In the genomic region with DNA sequence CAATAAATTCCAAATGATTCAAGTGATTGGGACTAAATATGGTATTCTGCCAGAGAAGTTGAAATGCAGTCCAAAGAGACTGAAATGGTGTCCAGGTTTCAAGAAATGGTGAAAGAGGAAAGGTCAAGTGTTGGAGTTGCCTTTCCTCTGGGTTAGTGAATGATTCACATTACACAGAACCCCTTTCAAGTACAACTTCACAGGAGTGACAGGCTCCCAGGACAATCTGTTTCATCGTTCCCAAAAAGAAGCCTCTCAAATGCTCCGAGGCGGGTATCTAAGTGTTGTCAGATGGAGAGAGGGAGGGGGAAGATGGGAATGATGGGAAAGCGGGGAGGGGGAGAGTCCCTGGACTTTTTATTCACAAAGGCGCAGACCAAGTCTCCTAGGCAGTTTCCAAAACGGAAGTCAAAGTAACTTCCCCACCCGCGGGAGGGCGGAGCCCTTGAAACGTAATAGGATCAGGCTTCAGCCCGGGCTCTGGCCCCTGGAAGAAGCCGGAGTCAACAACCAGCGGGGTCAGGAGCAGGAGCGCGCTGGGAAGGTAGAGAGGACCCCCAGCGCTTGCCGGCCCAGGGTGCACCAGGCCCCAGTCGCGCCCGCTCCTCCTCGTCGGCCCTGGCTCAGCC, we compare ENCODE assay signal across 2 cellular contexts.
TF ChIP-seq lines count a peak whose summit lies in the region.

No MANE protein-coding gene starts in this region.

TF ChIP-seq in HEK293, 187 proteins besides CTCF, POLR2A, EP300 and RAD21 (continued from another document and continues in another):
- TF ChIP-seq ZNF280D (tag by site-specific recombination; IDR thresholded peaks at IDR 0.05): no peak
- TF ChIP-seq ZNF362 (tag by site-specific recombination; IDR thresholded peaks at IDR 0.05): no peak
- TF ChIP-seq ZNF292 (tag by site-specific recombination; IDR thresholded peaks at IDR 0.05; ENCODE audit: borderline replicate concordance, low read depth): no peak
- TF ChIP-seq ZNF266 (tag by site-specific recombination; IDR thresholded peaks at IDR 0.05; ENCODE audit: low read depth): no peak
- TF ChIP-seq ZNF148 (tag by site-specific recombination; IDR thresholded peaks at IDR 0.05; ENCODE audit: borderline replicate concordance): no peak
- peak; percentile 79 for TF ChIP-seq SP2 (tag by site-specific recombination; IDR thresholded peaks at IDR 0.05)
- TF ChIP-seq ZNF768 (tag by site-specific recombination; IDR thresholded peaks at IDR 0.05): no peak
- TF ChIP-seq ZNF830 (tag by site-specific recombination; IDR thresholded peaks at IDR 0.05; ENCODE audit: low read depth): no peak
- TF ChIP-seq ZNF202 (tag by site-specific recombination; IDR thresholded peaks at IDR 0.05; ENCODE audit: borderline replicate concordance): no peak
- TF ChIP-seq SP3 (tag by site-specific recombination; IDR thresholded peaks at IDR 0.05): peak; percentile 63
- TF ChIP-seq ZNF341 (tag by site-specific recombination; IDR thresholded peaks at IDR 0.05; ENCODE audit: low read depth): peak; percentile 9
- TF ChIP-seq ZNF398 (tag by site-specific recombination; IDR thresholded peaks at IDR 0.05): peak; percentile 57
- no peak for TF ChIP-seq ZNF521 (tag by site-specific recombination; IDR thresholded peaks at IDR 0.05)
- TF ChIP-seq ZNF623 (tag by site-specific recombination; IDR thresholded peaks at IDR 0.05): no peak
- no peak for TF ChIP-seq ZSCAN4 (tag by site-specific recombination; IDR thresholded peaks at IDR 0.05)
- no peak for TF ChIP-seq ZNF354C (tag by site-specific recombination; IDR thresholded peaks at IDR 0.05; ENCODE audit: borderline replicate concordance, low read depth)
- no peak for TF ChIP-seq OVOL3 (tag by site-specific recombination; IDR thresholded peaks at IDR 0.05)
- TF ChIP-seq ZNF157 (tag by site-specific recombination; IDR thresholded peaks at IDR 0.05): no peak

TF ChIP-seq in K562, 482 proteins besides CTCF, POLR2A, EP300 and RAD21 (continued from another document and continues in another):
- TF ChIP-seq JUND (IDR thresholded peaks at IDR 0.05; ENCODE audit: borderline replicate concordance, low read depth, low read length): 0 out of 2 replicates have a peak, but pooled peaks have one; percentile 1
- TF ChIP-seq JUND (tag; IDR thresholded peaks at IDR 0.05; ENCODE audit: borderline replicate concordance, low read depth, low read length): peak; percentile 19; the same call in 1 of the 3 replicates
- no peak for TF ChIP-seq RAD51 (IDR thresholded peaks at IDR 0.05; ENCODE audit: borderline replicate concordance, low read depth)
- TF ChIP-seq ZNF561 (CRISPR knock-in tag; conservative IDR thresholded peaks at IDR 0.05): no peak
- TF ChIP-seq TBP (optimal IDR thresholded peaks at IDR 0.05; ENCODE audit: low read depth, low read length): peak; percentile 63
- TF ChIP-seq HMGN3 (IDR thresholded peaks at IDR 0.05; ENCODE audit: borderline replicate concordance, extremely low read depth, insufficient read length, low read depth, low read length): peak; percentile 41
- TF ChIP-seq ZNF143 (CRISPR knock-in tag; IDR thresholded peaks at IDR 0.05): no peak
- peak; percentile 89 for TF ChIP-seq SPI1 (IDR thresholded peaks at IDR 0.05; ENCODE audit: borderline replicate concordance, low read depth, low read length)
- no peak for TF ChIP-seq RFX5 (IDR thresholded peaks at IDR 0.05; ENCODE audit: low read depth, low read length)
- TF ChIP-seq NR1H2 (CRISPR knock-in tag; IDR thresholded peaks at IDR 0.05): no peak
- no peak for TF ChIP-seq NCOA4 (IDR thresholded peaks at IDR 0.05; ENCODE audit: partially characterized antibody)
- TF ChIP-seq, protein P1, sequence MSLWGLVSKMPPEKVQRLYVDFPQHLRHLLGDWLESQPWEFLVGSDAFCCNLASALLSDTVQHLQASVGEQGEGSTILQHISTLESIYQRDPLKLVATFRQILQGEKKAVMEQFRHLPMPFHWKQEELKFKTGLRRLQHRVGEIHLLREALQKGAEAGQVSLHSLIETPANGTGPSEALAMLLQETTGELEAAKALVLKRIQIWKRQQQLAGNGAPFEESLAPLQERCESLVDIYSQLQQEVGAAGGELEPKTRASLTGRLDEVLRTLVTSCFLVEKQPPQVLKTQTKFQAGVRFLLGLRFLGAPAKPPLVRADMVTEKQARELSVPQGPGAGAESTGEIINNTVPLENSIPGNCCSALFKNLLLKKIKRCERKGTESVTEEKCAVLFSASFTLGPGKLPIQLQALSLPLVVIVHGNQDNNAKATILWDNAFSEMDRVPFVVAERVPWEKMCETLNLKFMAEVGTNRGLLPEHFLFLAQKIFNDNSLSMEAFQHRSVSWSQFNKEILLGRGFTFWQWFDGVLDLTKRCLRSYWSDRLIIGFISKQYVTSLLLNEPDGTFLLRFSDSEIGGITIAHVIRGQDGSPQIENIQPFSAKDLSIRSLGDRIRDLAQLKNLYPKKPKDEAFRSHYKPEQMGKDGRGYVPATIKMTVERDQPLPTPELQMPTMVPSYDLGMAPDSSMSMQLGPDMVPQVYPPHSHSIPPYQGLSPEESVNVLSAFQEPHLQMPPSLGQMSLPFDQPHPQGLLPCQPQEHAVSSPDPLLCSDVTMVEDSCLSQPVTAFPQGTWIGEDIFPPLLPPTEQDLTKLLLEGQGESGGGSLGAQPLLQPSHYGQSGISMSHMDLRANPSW (CRISPR knock-in tag; IDR thresholded peaks at IDR 0.05): no peak; the same call in 1 of the 2 replicates
- TF ChIP-seq ATF1 (CRISPR knock-in tag; IDR thresholded peaks at IDR 0.05): no peak
- no peak for TF ChIP-seq ATF1 (tag; IDR thresholded peaks at IDR 0.05)
- no peak for TF ChIP-seq GMEB1 (CRISPR knock-in tag; IDR thresholded peaks at IDR 0.05)
- peak; percentile 39; the same call in 1 of the 2 replicates for TF ChIP-seq POLR2AphosphoS2 (IDR thresholded peaks at IDR 0.05; ENCODE audit: low read length)
- no peak for TF ChIP-seq ZNF398 (CRISPR knock-in tag; IDR thresholded peaks at IDR 0.05)
- TF ChIP-seq ELF1 (tag; IDR thresholded peaks at IDR 0.05): peak; percentile 53; the same call in 1 of the 2 replicates
- TF ChIP-seq ZNF449 (CRISPR knock-in tag; IDR thresholded peaks at IDR 0.05): no peak
- 0 out of 2 replicates have a peak, but pooled peaks have one; percentile 69 for TF ChIP-seq FOXJ2 (tag; IDR thresholded peaks at IDR 0.05)
- TF ChIP-seq ZNF431 (CRISPR knock-in tag; IDR thresholded peaks at IDR 0.05): no peak
- TF ChIP-seq HMG20B (CRISPR knock-in tag; IDR thresholded peaks at IDR 0.05): no peak
- TF ChIP-seq, protein P2, sequence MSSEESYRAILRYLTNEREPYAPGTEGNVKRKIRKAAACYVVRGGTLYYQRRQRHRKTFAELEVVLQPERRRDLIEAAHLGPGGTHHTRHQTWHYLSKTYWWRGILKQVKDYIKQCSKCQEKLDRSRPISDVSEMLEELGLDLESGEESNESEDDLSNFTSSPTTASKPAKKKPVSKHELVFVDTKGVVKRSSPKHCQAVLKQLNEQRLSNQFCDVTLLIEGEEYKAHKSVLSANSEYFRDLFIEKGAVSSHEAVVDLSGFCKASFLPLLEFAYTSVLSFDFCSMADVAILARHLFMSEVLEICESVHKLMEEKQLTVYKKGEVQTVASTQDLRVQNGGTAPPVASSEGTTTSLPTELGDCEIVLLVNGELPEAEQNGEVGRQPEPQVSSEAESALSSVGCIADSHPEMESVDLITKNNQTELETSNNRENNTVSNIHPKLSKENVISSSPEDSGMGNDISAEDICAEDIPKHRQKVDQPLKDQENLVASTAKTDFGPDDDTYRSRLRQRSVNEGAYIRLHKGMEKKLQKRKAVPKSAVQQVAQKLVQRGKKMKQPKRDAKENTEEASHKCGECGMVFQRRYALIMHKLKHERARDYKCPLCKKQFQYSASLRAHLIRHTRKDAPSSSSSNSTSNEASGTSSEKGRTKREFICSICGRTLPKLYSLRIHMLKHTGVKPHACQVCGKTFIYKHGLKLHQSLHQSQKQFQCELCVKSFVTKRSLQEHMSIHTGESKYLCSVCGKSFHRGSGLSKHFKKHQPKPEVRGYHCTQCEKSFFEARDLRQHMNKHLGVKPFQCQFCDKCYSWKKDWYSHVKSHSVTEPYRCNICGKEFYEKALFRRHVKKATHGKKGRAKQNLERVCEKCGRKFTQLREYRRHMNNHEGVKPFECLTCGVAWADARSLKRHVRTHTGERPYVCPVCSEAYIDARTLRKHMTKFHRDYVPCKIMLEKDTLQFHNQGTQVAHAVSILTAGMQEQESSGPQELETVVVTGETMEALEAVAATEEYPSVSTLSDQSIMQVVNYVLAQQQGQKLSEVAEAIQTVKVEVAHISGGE (CRISPR knock-in tag; IDR thresholded peaks at IDR 0.05): no peak
- TF ChIP-seq ZC3H11A (IDR thresholded peaks at IDR 0.05; ENCODE audit: low read depth, low read length): no peak
- peak; percentile 21; the same call in 1 of the 2 replicates for TF ChIP-seq DPF2 (IDR thresholded peaks at IDR 0.05)
- peak; percentile 31; the same call in 1 of the 2 replicates for TF ChIP-seq SMARCA4 (IDR thresholded peaks at IDR 0.05)
- TF ChIP-seq, protein P3, sequence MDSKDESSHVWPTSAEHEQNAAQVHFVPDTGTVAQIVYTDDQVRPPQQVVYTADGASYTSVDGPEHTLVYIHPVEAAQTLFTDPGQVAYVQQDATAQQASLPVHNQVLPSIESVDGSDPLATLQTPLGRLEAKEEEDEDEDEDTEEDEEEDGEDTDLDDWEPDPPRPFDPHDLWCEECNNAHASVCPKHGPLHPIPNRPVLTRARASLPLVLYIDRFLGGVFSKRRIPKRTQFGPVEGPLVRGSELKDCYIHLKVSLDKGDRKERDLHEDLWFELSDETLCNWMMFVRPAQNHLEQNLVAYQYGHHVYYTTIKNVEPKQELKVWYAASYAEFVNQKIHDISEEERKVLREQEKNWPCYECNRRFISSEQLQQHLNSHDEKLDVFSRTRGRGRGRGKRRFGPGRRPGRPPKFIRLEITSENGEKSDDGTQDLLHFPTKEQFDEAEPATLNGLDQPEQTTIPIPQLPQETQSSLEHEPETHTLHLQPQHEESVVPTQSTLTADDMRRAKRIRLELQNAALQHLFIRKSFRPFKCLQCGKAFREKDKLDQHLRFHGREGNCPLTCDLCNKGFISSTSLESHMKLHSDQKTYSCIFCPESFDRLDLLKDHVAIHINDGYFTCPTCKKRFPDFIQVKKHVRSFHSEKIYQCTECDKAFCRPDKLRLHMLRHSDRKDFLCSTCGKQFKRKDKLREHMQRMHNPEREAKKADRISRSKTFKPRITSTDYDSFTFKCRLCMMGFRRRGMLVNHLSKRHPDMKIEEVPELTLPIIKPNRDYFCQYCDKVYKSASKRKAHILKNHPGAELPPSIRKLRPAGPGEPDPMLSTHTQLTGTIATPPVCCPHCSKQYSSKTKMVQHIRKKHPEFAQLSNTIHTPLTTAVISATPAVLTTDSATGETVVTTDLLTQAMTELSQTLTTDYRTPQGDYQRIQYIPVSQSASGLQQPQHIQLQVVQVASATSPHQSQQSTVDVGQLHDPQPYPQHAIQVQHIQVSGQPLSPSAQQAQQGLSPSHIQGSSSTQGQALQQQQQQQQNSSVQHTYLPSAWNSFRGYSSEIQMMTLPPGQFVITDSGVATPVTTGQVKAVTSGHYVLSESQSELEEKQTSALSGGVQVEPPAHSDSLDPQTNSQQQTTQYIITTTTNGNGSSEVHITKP (IDR thresholded peaks at IDR 0.05; ENCODE audit: partially characterized antibody): peak; percentile 84
- no peak for TF ChIP-seq CLOCK (CRISPR knock-in tag; IDR thresholded peaks at IDR 0.05; ENCODE audit: borderline replicate concordance)
